Comparison of ENCODE assay signal across 15 cellular contexts in the genomic region with DNA sequence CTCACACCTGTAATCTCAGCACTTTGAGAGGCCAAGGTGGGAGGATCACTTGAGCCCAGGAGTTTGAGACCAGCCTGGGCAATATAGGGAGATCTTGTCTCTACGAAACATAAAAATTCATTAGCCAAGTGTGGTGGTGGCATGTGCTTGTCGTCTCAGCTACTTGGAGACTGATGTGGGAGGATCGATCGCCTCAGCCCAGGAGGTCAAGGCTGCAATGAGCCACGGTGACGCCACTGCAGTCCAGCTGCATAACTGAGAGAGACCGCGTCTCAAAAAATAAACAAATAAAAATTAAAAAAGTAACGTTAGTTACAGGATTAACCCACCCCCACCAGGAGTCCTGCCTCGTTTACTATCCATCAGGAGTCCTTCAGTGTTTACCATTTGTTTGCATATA.
DNase-seq lines count a peak whose midpoint lies in the region; ATAC-seq and TF ChIP-seq lines count a peak whose summit lies in the region.
"Had no signal": no experiment of that assay in that cellular context is flagged by ENCODE, and none has a peak within 500 bp of the region (broad histone marks: within the 10 kb centered on the region; RNA-seq: fewer than 3 reads in every experiment).

No MANE protein-coding gene starts in this region.

- H3K4me3 Mint-ChIP-seq in GM23338: no peak overlapping the region
- no peak overlapping the region for H3K4me3 Mint-ChIP-seq in nephron progenitor cell
- H3K4me3 Mint-ChIP-seq: CD14-positive monocyte; CD8-positive, alpha-beta T cell; H9 had no signal

- H3K4me3 ChIP-seq in GM23338 (no peak overlapping the region), PC-3 (ENCODE audit: low read length) (no peak overlapping the region), choroid plexus epithelial cell (ENCODE audit: low read depth, low read length) (no peak overlapping the region), testis (no peak overlapping the region)
- H3K4me3 ChIP-seq: BLaER1 had no signal

- H3K9me3 ChIP-seq in PC-3 (ENCODE audit: low read length) (no peaks in the 10 kb centered on the region), testis (no peaks in the 10 kb centered on the region)
- H3K9me3 ChIP-seq: BLaER1 had no signal

- H3K9me2 ChIP-seq in GM23338 (ENCODE audit: insufficient read depth) (no peaks in the 10 kb centered on the region), PC-3 (replicated peaks; ENCODE audit: low read length) (no peaks in the 10 kb centered on the region)

- DNase-seq in GM23338 (ENCODE audit: low spot score) (no peak), PC-3 (no peak), choroid plexus epithelial cell (ENCODE audit: low read depth) (peak; percentile 2), testis (peak; percentile 74), HT-29 (ENCODE audit: low spot score) (no peak), nephron progenitor cell (no peak), SIG-M5 (lab: John Stamatoyannopoulos, UW) (no peak)
- DNase-seq: 8988T; Calu3; CD8-positive, alpha-beta T cell; DMS79 treated with DMSO at 0.1 percent for 48 hours; GF-D8; H9 had no signal

- H3K79me2 ChIP-seq in GM23338 (replicated peaks; ENCODE audit: insufficient read depth): no peaks in the 10 kb centered on the region
- no peaks in the 10 kb centered on the region for H3K79me2 ChIP-seq in PC-3 (ENCODE audit: low read length)

- H3K4me2 ChIP-seq in GM23338 (no peak overlapping the region), PC-3 (ENCODE audit: low read length) (no peak overlapping the region)
- H3K4me2 ChIP-seq: BLaER1 had no signal

- intact Hi-C loops in PC-3 (cut with micrococcal nuclease) (no loop called here), testis (cut with DNase I; ENCODE audit: low total_unique reads) (no loop called here)

- TF ChIP-seq CTCF in GM23338 (conservative IDR thresholded peaks at IDR 0.05; ENCODE audit: low read depth in 2 of 2) (no peak), PC-3 (conservative IDR thresholded peaks at IDR 0.05; ENCODE audit: low read depth, low read length) (no peak), choroid plexus epithelial cell (conservative IDR thresholded peaks at IDR 0.05; ENCODE audit: low read depth, low read length) (no peak), testis (IDR thresholded peaks at IDR 0.05) (no peak), nephron progenitor cell (IDR thresholded peaks at IDR 0.05) (no peak)

- H3K36me3 Mint-ChIP-seq in GM23338 (ENCODE audit: low read depth): no peaks in the 10 kb centered on the region
- no peaks in the 10 kb centered on the region for H3K36me3 Mint-ChIP-seq in nephron progenitor cell (ENCODE audit: low read depth)
- H3K36me3 Mint-ChIP-seq: CD14-positive monocyte; CD8-positive, alpha-beta T cell had no signal

- H4K20me1 ChIP-seq in GM23338 (replicated peaks; ENCODE audit: insufficient read depth) (no peaks in the 10 kb centered on the region), PC-3 (ENCODE audit: low read length) (no peaks in the 10 kb centered on the region)
- H4K20me1 ChIP-seq: BLaER1 had no signal

- H3K27ac ChIP-seq in GM23338 (ENCODE audit: low read depth) (no peak overlapping the region), PC-3 (ENCODE audit: low read length) (no peak overlapping the region), testis (no peak overlapping the region)
- H3K27ac ChIP-seq: BLaER1 had no signal

- WGBS in testis, 2 donors: 38 to 43% methylated on average over 10 of the region's 10 CpGs

- H3K27ac Mint-ChIP-seq in GM23338 (no peak overlapping the region), nephron progenitor cell (no peak overlapping the region)
- H3K27ac Mint-ChIP-seq: CD14-positive monocyte; CD8-positive, alpha-beta T cell; H9 had no signal

- H2AFZ ChIP-seq in GM23338: peak overlapping the region; percentile 38; the same call in 1 of the 2 replicates
- 0 out of 2 replicates have a peak overlapping the region, but pooled peaks have one; percentile 48 for H2AFZ ChIP-seq in PC-3 (ENCODE audit: low read length)

- no peaks in the 10 kb centered on the region for H3K27me3 ChIP-seq in GM23338 (ENCODE audit: insufficient read depth)
- peaks cover 34% of the 10 kb centered on the region for H3K27me3 ChIP-seq in PC-3 (ENCODE audit: low read length)
- no peaks in the 10 kb centered on the region for H3K27me3 ChIP-seq in testis
- H3K27me3 ChIP-seq: BLaER1 had no signal

- H3K27me3 Mint-ChIP-seq in GM23338 (ENCODE audit: insufficient read depth, low read depth, poor library complexity): no peaks in the 10 kb centered on the region
- peaks cover 9% of the 10 kb centered on the region for H3K27me3 Mint-ChIP-seq in nephron progenitor cell (ENCODE audit: low read depth, poor library complexity)

- no peaks in the 10 kb centered on the region for H3K9me3 Mint-ChIP-seq in GM23338
- H3K9me3 Mint-ChIP-seq in nephron progenitor cell: no peaks in the 10 kb centered on the region
- H3K9me3 Mint-ChIP-seq: H9 had no signal

- no peak overlapping the region for H3K9ac ChIP-seq in PC-3 (ENCODE audit: low read length)
- H3K9ac ChIP-seq: BLaER1 had no signal

- no TSS peak for BruUV-seq in PC-3 (replicated peaks; lab: Mats Ljungman, UMichigan)

- CTCF ChIA-PET in PC-3 (lab: Charles Lee): no interaction called here

- H3K4me1 Mint-ChIP-seq in GM23338 (peaks cover 3% of the 10 kb centered on the region; the same call in 2 of the 3 replicates), nephron progenitor cell (no peaks in the 10 kb centered on the region)
- H3K4me1 Mint-ChIP-seq: CD14-positive monocyte had no signal

- H3K36me3 ChIP-seq in GM23338 (ENCODE audit: insufficient read depth) (no peaks in the 10 kb centered on the region), PC-3 (ENCODE audit: low read depth, low read length) (no peaks in the 10 kb centered on the region), testis (ENCODE audit: low read depth, missing control alignments) (no peaks in the 10 kb centered on the region)
- H3K36me3 ChIP-seq: BLaER1 had no signal

- ATAC-seq in GM23338 (no peak), PC-3 (no peak)
- ATAC-seq: CD8-positive, alpha-beta T cell had no signal

- POLR2A ChIA-PET in PC-3 (lab: Charles Lee; ENCODE audit: unreplicated experiment): no interaction called here

- H3K4me1 ChIP-seq in GM23338 (ENCODE audit: insufficient read depth): no peaks in the 10 kb centered on the region; the same call in 1 of the 2 replicates
- 0 out of 2 replicates have a peak, but pooled peaks cover 4% of the 10 kb centered on the region for H3K4me1 ChIP-seq in PC-3 (ENCODE audit: insufficient read depth, low read length)
- H3K4me1 ChIP-seq in testis: peaks cover 5% of the 10 kb centered on the region

- no peaks in the 10 kb centered on the region for H3F3A ChIP-seq in GM23338 (replicated peaks; ENCODE audit: low read depth)
- H3F3A ChIP-seq in PC-3 (ENCODE audit: low read length, unreplicated experiment): no peaks in the 10 kb centered on the region

- no peak for TF ChIP-seq POLR2A in testis (IDR thresholded peaks at IDR 0.05)

TF ChIP-seq in GM23338, 12 proteins besides CTCF, POLR2A, EP300 and RAD21:
- no peak for TF ChIP-seq STAT1 (IDR thresholded peaks at IDR 0.05; ENCODE audit: unreplicated experiment)
- no peak for TF ChIP-seq POLR2AphosphoS5 (IDR thresholded peaks at IDR 0.05; ENCODE audit: low read depth)
- no peak for TF ChIP-seq CREB1 (CRISPR knock-in tag; IDR thresholded peaks at IDR 0.05; ENCODE audit: low read depth)
- TF ChIP-seq, protein P1, sequence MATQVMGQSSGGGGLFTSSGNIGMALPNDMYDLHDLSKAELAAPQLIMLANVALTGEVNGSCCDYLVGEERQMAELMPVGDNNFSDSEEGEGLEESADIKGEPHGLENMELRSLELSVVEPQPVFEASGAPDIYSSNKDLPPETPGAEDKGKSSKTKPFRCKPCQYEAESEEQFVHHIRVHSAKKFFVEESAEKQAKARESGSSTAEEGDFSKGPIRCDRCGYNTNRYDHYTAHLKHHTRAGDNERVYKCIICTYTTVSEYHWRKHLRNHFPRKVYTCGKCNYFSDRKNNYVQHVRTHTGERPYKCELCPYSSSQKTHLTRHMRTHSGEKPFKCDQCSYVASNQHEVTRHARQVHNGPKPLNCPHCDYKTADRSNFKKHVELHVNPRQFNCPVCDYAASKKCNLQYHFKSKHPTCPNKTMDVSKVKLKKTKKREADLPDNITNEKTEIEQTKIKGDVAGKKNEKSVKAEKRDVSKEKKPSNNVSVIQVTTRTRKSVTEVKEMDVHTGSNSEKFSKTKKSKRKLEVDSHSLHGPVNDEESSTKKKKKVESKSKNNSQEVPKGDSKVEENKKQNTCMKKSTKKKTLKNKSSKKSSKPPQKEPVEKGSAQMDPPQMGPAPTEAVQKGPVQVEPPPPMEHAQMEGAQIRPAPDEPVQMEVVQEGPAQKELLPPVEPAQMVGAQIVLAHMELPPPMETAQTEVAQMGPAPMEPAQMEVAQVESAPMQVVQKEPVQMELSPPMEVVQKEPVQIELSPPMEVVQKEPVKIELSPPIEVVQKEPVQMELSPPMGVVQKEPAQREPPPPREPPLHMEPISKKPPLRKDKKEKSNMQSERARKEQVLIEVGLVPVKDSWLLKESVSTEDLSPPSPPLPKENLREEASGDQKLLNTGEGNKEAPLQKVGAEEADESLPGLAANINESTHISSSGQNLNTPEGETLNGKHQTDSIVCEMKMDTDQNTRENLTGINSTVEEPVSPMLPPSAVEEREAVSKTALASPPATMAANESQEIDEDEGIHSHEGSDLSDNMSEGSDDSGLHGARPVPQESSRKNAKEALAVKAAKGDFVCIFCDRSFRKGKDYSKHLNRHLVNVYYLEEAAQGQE (IDR thresholded peaks at IDR 0.05; ENCODE audit: unreplicated experiment): no peak
- TF ChIP-seq EZH2phosphoT487 (IDR thresholded peaks at IDR 0.05; ENCODE audit: unreplicated experiment): no peak
- TF ChIP-seq ZNF114 (CRISPR knock-in tag; IDR thresholded peaks at IDR 0.05): no peak

Comparison
In these comparisons a context has a peak if more than half of its experiments do, and no peak if none do; other contexts are left out.
1. DNase-seq: peak in choroid plexus epithelial cell (single experiment) and testis (single experiment); none in GM23338 (single experiment), PC-3 (single experiment), HT-29 (single experiment), nephron progenitor cell (single experiment) and SIG-M5 (single experiment).